12 cellular contexts compared by ENCODE assay signal in genomic region chr7:155411718-155412415, GRCh38. TPM values are rescaled to one million over a fixed set of nuclear protein-coding genes. Genes with fewer than 3 reads are reported as not detected.
"Had no signal": no experiment of that assay in that cellular context is flagged by ENCODE, and none has a peak within 500 bp of the region (broad histone marks: within the 10 kb centered on the region; RNA-seq: fewer than 3 reads in every experiment).

No MANE protein-coding gene starts in this region.

- H3K27ac ChIP-seq: brain microvascular endothelial cell, cardiac muscle cell, Peyer's patch, RWPE1, SJCRH30 had no signal

- H3K9me3 ChIP-seq: Peyer's patch, SJCRH30 had no signal

- H3K27ac Mint-ChIP-seq: activated CD8-positive, alpha-beta T cell treated with anti-CD3 and anti-CD28 coated beads, Interleukin-2, amount 10 ng/mL, durations not matched to agents 7 days and 5 days; activated naive CD8-positive, alpha-beta T cell treated with anti-CD3 and anti-CD28 coated beads for 36 hours; T-helper 17 cell; WTC11 had no signal

- H3K4me3 Mint-ChIP-seq: activated CD8-positive, alpha-beta T cell treated with anti-CD3 and anti-CD28 coated beads, Interleukin-2, amount 10 ng/mL, durations not matched to agents 7 days and 5 days; activated naive CD8-positive, alpha-beta T cell treated with anti-CD3 and anti-CD28 coated beads for 36 hours; activated T-cell treated with anti-CD3 and anti-CD28 coated beads, Interleukin-2, amount 50 U/mL, for 4 hours; T-helper 17 cell; WTC11 had no signal

- H3K36me3 Mint-ChIP-seq: activated naive CD8-positive, alpha-beta T cell treated with anti-CD3 and anti-CD28 coated beads for 36 hours; WTC11 had no signal

- H3K4me1 ChIP-seq: Peyer's patch had no signal

- H3K27me3 ChIP-seq: Peyer's patch had no signal

- H3K9me3 Mint-ChIP-seq: activated naive CD8-positive, alpha-beta T cell treated with anti-CD3 and anti-CD28 coated beads for 36 hours; activated T-cell treated with anti-CD3 and anti-CD28 coated beads, Interleukin-2, amount 50 U/mL, for 4 hours; WTC11 had no signal

- ATAC-seq: T-helper 17 cell had no signal

- H3K36me3 ChIP-seq: brain microvascular endothelial cell, cardiac muscle cell, Peyer's patch, SJCRH30 had no signal

- H3K4me1 Mint-ChIP-seq: activated naive CD8-positive, alpha-beta T cell treated with anti-CD3 and anti-CD28 coated beads for 36 hours had no signal

- H3K4me3 ChIP-seq: cardiac muscle cell, Peyer's patch, SJCRH30 had no signal

- DNase-seq: Right ventricle myocardium superior had no signal

RNA-seq across cellular contexts. Expression of gene EN2, which starts 46.1 kb away (rescaled TPM):
- total RNA-seq: activated CD8-positive, alpha-beta T cell treated with anti-CD3 and anti-CD28 coated beads, Interleukin-2, amount 10 ng/mL, durations not matched to agents 7 days and 5 days; activated naive CD8-positive, alpha-beta T cell treated with anti-CD3 and anti-CD28 coated beads for 36 hours; activated T-cell treated with anti-CD3 and anti-CD28 coated beads, Interleukin-2, amount 50 U/mL, for 4 hours; cardiac muscle cell; M059J; Peyer's patch; T-helper 17 cell; WTC11 had no signal
- polyA plus RNA-seq: cardiac muscle cell had no signal
